1 cellular context compared by ENCODE assay signal in the genomic region with DNA sequence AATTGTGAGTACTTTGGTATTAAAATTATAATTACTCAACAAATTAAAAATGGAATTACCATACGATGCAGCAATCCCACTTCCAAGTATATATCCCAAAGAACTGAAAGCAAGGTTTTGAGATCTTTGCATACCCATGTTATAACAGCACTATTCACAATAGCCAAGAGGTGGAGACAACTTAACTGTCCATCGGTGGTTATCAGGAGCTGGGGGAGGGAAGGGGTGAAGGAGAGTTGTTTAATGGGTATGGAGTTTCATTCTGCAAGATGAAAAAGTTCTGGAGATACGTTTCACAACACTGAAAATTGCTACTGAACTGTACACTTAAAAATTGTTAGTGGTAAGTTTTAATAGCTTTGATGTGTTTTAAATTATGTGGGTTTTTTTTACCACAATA.
TF ChIP-seq lines count a peak whose summit lies in the region.

No MANE protein-coding gene starts in this region.

TF ChIP-seq in K562, 482 proteins besides CTCF, POLR2A, EP300 and RAD21 (continued from another document and continues in another):
- TF ChIP-seq RBM39 (optimal IDR thresholded peaks at IDR 0.05; ENCODE audit: low read depth, low read length) (no peak), TCFL5 (CRISPR knock-in tag; conservative IDR thresholded peaks at IDR 0.05) (no peak), NFYB (IDR thresholded peaks at IDR 0.05; ENCODE audit: extremely low read depth, insufficient read length) (no peak), ADNP (tag; IDR thresholded peaks at IDR 0.05) (no peak), BHLHE40 (IDR thresholded peaks at IDR 0.05; ENCODE audit: low read length) (no peak), STAT5A (IDR thresholded peaks at IDR 0.05; ENCODE audit: borderline replicate concordance, low read length) (no peak), ZBED1 (IDR thresholded peaks at IDR 0.05) (no peak), POLR2B (IDR thresholded peaks at IDR 0.05; ENCODE audit: low read depth, partially characterized antibody) (no peak), EP400 (IDR thresholded peaks at IDR 0.05) (no peak), YBX1 (IDR thresholded peaks at IDR 0.05) (no peak), ZKSCAN1 (IDR thresholded peaks at IDR 0.05; ENCODE audit: low read depth, low read length) (no peak), ZNF174 (CRISPR knock-in tag; IDR thresholded peaks at IDR 0.05) (no peak), SRF (CRISPR knock-in tag; IDR thresholded peaks at IDR 0.05) (no peak), ZNF551 (CRISPR knock-in tag; IDR thresholded peaks at IDR 0.05) (no peak), CBX3 (IDR thresholded peaks at IDR 0.05; ENCODE audit: borderline replicate concordance in 1 of 2, low read length in 2 of 2) (0 out of 3 replicates have a peak, but pooled peaks of 1 of the 2 experiments have one; percentile 26), ZFPM2 (CRISPR knock-in tag; IDR thresholded peaks at IDR 0.05) (no peak), DPF2 (IDR thresholded peaks at IDR 0.05) (no peak), KAT7 (CRISPR knock-in tag; IDR thresholded peaks at IDR 0.05; ENCODE audit: borderline replicate concordance) (no peak), FOXJ2 (tag; IDR thresholded peaks at IDR 0.05) (no peak), RB1 (IDR thresholded peaks at IDR 0.05; ENCODE audit: low read depth) (0 out of 2 replicates have a peak, but pooled peaks have one; percentile 8), ZNF561 (CRISPR knock-in tag; conservative IDR thresholded peaks at IDR 0.05) (no peak), PML (IDR thresholded peaks at IDR 0.05; ENCODE audit: low read length) (no peak), HDGF (IDR thresholded peaks at IDR 0.05) (no peak), ELF1 (tag; IDR thresholded peaks at IDR 0.05) (no peak), HDAC1 (IDR thresholded peaks at IDR 0.05) (no peak), TRIM24 (IDR thresholded peaks at IDR 0.05) (0 out of 4 replicates have a peak, but pooled peaks of 1 of the 2 experiments have one; percentile 20), TGIF2 (CRISPR knock-in tag; IDR thresholded peaks at IDR 0.05) (no peak), NFIX (CRISPR knock-in tag; IDR thresholded peaks at IDR 0.05; ENCODE audit: low read depth) (no peak), TOE1 (IDR thresholded peaks at IDR 0.05; ENCODE audit: borderline replicate concordance) (no peak), TOE1 (CRISPR knock-in tag; IDR thresholded peaks at IDR 0.05; ENCODE audit: borderline replicate concordance, low read depth) (no peak), TAF15 (IDR thresholded peaks at IDR 0.05; ENCODE audit: low read depth, low read length) (no peak), KDM1A (IDR thresholded peaks at IDR 0.05) (no peak), SRSF9 (IDR thresholded peaks at IDR 0.05; ENCODE audit: borderline replicate concordance, low read depth, low read length) (no peak), CAMTA2 (CRISPR knock-in tag; conservative IDR thresholded peaks at IDR 0.05) (no peak), ZNF830 (CRISPR knock-in tag; IDR thresholded peaks at IDR 0.05) (no peak), SOX6 (IDR thresholded peaks at IDR 0.05) (0 out of 2 replicates have a peak, but pooled peaks have one; percentile 22)
- TF ChIP-seq, protein P1, sequence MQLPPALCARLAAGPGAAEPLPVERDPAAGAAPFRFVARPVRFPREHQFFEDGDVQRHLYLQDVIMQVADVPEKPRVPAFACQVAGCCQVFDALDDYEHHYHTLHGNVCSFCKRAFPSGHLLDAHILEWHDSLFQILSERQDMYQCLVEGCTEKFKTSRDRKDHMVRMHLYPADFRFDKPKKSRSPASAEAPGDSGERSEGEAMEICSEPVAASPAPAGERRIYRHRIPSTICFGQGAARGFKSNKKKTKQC (CRISPR knock-in tag; IDR thresholded peaks at IDR 0.05): no peak
- TF ChIP-seq, protein P2, sequence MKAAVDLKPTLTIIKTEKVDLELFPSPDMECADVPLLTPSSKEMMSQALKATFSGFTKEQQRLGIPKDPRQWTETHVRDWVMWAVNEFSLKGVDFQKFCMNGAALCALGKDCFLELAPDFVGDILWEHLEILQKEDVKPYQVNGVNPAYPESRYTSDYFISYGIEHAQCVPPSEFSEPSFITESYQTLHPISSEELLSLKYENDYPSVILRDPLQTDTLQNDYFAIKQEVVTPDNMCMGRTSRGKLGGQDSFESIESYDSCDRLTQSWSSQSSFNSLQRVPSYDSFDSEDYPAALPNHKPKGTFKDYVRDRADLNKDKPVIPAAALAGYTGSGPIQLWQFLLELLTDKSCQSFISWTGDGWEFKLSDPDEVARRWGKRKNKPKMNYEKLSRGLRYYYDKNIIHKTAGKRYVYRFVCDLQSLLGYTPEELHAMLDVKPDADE (conservative IDR thresholded peaks at IDR 0.05; ENCODE audit: control insufficient read depth, low read depth, low read length): no peak
- TF ChIP-seq, protein P3, sequence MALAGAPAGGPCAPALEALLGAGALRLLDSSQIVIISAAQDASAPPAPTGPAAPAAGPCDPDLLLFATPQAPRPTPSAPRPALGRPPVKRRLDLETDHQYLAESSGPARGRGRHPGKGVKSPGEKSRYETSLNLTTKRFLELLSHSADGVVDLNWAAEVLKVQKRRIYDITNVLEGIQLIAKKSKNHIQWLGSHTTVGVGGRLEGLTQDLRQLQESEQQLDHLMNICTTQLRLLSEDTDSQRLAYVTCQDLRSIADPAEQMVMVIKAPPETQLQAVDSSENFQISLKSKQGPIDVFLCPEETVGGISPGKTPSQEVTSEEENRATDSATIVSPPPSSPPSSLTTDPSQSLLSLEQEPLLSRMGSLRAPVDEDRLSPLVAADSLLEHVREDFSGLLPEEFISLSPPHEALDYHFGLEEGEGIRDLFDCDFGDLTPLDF (CRISPR knock-in tag; IDR thresholded peaks at IDR 0.05): no peak
- TF ChIP-seq, protein P4, sequence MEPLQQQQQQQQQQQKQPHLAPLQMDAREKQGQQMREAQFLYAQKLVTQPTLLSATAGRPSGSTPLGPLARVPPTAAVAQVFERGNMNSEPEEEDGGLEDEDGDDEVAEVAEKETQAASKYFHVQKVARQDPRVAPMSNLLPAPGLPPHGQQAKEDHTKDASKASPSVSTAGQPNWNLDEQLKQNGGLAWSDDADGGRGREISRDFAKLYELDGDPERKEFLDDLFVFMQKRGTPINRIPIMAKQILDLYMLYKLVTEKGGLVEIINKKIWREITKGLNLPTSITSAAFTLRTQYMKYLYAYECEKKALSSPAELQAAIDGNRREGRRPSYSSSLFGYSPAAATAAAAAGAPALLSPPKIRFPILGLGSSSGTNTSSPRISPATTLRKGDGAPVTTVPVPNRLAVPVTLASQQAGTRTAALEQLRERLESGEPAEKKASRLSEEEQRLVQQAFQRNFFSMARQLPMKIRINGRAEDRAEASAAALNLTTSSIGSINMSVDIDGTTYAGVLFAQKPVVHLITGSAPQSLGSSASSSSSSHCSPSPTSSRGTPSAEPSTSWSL (CRISPR knock-in tag; IDR thresholded peaks at IDR 0.05; ENCODE audit: borderline replicate concordance): no peak
- TF ChIP-seq, protein P5, sequence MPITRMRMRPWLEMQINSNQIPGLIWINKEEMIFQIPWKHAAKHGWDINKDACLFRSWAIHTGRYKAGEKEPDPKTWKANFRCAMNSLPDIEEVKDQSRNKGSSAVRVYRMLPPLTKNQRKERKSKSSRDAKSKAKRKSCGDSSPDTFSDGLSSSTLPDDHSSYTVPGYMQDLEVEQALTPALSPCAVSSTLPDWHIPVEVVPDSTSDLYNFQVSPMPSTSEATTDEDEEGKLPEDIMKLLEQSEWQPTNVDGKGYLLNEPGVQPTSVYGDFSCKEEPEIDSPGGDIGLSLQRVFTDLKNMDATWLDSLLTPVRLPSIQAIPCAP (CRISPR knock-in tag; IDR thresholded peaks at IDR 0.05; ENCODE audit: borderline replicate concordance): no peak
- TF ChIP-seq, protein P6, sequence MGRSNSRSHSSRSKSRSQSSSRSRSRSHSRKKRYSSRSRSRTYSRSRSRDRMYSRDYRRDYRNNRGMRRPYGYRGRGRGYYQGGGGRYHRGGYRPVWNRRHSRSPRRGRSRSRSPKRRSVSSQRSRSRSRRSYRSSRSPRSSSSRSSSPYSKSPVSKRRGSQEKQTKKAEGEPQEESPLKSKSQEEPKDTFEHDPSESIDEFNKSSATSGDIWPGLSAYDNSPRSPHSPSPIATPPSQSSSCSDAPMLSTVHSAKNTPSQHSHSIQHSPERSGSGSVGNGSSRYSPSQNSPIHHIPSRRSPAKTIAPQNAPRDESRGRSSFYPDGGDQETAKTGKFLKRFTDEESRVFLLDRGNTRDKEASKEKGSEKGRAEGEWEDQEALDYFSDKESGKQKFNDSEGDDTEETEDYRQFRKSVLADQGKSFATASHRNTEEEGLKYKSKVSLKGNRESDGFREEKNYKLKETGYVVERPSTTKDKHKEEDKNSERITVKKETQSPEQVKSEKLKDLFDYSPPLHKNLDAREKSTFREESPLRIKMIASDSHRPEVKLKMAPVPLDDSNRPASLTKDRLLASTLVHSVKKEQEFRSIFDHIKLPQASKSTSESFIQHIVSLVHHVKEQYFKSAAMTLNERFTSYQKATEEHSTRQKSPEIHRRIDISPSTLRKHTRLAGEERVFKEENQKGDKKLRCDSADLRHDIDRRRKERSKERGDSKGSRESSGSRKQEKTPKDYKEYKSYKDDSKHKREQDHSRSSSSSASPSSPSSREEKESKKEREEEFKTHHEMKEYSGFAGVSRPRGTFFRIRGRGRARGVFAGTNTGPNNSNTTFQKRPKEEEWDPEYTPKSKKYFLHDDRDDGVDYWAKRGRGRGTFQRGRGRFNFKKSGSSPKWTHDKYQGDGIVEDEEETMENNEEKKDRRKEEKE (IDR thresholded peaks at IDR 0.05; ENCODE audit: borderline replicate concordance in 1 of 2, control insufficient read depth in 1 of 2, low read depth in 2 of 2, low read length in 1 of 2): no peak
- TF ChIP-seq, protein P7, sequence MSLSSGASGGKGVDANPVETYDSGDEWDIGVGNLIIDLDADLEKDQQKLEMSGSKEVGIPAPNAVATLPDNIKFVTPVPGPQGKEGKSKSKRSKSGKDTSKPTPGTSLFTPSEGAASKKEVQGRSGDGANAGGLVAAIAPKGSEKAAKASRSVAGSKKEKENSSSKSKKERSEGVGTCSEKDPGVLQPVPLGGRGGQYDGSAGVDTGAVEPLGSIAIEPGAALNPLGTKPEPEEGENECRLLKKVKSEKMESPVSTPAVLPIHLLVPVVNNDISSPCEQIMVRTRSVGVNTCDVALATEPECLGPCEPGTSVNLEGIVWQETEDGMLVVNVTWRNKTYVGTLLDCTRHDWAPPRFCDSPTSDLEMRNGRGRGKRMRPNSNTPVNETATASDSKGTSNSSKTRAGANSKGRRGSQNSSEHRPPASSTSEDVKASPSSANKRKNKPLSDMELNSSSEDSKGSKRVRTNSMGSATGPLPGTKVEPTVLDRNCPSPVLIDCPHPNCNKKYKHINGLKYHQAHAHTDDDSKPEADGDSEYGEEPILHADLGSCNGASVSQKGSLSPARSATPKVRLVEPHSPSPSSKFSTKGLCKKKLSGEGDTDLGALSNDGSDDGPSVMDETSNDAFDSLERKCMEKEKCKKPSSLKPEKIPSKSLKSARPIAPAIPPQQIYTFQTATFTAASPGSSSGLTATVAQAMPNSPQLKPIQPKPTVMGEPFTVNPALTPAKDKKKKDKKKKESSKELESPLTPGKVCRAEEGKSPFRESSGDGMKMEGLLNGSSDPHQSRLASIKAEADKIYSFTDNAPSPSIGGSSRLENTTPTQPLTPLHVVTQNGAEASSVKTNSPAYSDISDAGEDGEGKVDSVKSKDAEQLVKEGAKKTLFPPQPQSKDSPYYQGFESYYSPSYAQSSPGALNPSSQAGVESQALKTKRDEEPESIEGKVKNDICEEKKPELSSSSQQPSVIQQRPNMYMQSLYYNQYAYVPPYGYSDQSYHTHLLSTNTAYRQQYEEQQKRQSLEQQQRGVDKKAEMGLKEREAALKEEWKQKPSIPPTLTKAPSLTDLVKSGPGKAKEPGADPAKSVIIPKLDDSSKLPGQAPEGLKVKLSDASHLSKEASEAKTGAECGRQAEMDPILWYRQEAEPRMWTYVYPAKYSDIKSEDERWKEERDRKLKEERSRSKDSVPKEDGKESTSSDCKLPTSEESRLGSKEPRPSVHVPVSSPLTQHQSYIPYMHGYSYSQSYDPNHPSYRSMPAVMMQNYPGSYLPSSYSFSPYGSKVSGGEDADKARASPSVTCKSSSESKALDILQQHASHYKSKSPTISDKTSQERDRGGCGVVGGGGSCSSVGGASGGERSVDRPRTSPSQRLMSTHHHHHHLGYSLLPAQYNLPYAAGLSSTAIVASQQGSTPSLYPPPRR (CRISPR knock-in tag; IDR thresholded peaks at IDR 0.05; ENCODE audit: borderline replicate concordance): no peak
- TF ChIP-seq, protein P8, sequence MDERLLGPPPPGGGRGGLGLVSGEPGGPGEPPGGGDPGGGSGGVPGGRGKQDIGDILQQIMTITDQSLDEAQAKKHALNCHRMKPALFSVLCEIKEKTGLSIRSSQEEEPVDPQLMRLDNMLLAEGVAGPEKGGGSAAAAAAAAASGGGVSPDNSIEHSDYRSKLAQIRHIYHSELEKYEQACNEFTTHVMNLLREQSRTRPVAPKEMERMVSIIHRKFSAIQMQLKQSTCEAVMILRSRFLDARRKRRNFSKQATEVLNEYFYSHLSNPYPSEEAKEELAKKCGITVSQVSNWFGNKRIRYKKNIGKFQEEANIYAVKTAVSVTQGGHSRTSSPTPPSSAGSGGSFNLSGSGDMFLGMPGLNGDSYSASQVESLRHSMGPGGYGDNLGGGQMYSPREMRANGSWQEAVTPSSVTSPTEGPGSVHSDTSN (CRISPR knock-in tag; IDR thresholded peaks at IDR 0.05; ENCODE audit: low read depth): no peak
- TF ChIP-seq, protein P8 (tag; conservative IDR thresholded peaks at IDR 0.05; ENCODE audit: low read depth): no peak
- TF ChIP-seq, protein P9, sequence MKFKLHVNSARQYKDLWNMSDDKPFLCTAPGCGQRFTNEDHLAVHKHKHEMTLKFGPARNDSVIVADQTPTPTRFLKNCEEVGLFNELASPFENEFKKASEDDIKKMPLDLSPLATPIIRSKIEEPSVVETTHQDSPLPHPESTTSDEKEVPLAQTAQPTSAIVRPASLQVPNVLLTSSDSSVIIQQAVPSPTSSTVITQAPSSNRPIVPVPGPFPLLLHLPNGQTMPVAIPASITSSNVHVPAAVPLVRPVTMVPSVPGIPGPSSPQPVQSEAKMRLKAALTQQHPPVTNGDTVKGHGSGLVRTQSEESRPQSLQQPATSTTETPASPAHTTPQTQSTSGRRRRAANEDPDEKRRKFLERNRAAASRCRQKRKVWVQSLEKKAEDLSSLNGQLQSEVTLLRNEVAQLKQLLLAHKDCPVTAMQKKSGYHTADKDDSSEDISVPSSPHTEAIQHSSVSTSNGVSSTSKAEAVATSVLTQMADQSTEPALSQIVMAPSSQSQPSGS (CRISPR knock-in tag; IDR thresholded peaks at IDR 0.05): no peak
- TF ChIP-seq, protein P10, sequence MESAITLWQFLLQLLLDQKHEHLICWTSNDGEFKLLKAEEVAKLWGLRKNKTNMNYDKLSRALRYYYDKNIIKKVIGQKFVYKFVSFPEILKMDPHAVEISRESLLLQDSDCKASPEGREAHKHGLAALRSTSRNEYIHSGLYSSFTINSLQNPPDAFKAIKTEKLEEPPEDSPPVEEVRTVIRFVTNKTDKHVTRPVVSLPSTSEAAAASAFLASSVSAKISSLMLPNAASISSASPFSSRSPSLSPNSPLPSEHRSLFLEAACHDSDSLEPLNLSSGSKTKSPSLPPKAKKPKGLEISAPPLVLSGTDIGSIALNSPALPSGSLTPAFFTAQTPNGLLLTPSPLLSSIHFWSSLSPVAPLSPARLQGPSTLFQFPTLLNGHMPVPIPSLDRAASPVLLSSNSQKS (CRISPR knock-in tag; IDR thresholded peaks at IDR 0.05): no peak
